In the genomic region with DNA sequence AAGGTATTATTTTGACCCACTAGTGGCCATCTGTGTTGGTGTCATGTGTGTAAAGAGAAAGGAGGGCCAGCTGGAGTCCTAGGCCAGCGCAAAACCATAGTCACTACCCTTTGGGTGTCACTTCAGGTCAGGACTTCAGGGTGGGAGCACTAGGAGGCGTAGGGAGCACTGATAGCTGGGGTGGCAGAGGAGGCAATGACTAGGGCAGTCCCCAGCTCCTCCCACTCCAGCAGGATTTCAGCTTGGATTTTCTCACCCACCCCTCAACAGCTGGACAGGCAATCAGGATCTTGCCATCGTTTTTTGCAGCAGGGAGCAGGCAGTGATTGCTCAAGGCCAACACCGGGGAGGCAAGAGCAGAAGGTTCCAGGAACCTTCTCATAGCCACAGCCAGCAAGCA, we compare ENCODE assay signal across 26 cellular contexts. TPM values are rescaled to one million over a fixed set of nuclear protein-coding genes. Genes with fewer than 3 reads are reported as not detected.
"Had no signal": no experiment of that assay in that cellular context is flagged by ENCODE, and none has a peak within 500 bp of the region (broad histone marks: within the 10 kb centered on the region; RNA-seq: fewer than 3 reads in every experiment).

No MANE protein-coding gene starts in this region.

- DNase-seq: activated CD4-positive, alpha-beta T cell treated with anti-CD3 and anti-CD28 coated beads, Interleukin-2, amount 50 U/mL, for 1 hour; activated CD4-positive, CD25-positive, alpha-beta regulatory T cell treated with anti-CD3 and anti-CD28 coated beads, Interleukin-2, amount 50 U/mL, for 72 hours; activated CD8-positive, alpha-beta T cell treated with anti-CD3 and anti-CD28 coated beads for 36 hours; activated naive CD4-positive, alpha-beta T cell; activated T-cell treated with anti-CD3 and anti-CD28 coated beads, Interleukin-2, amount 50 U/mL, for 48 hours; dermis blood vessel endothelial cell; effector CD4-positive, alpha-beta T cell; esophagus squamous epithelium; foreskin melanocyte; kidney glomerular epithelial cell; posterior cingulate gyrus; right cardiac atrium; stimulated activated CD4-positive, alpha-beta T cell treated with anti-CD3 and anti-CD28 coated beads, Interleukin-2, amount 100 ng/mL, for 48 hours; trophoblast cell had no signal

- ATAC-seq: activated CD8-positive, alpha-beta T cell treated with anti-CD3 and anti-CD28 coated beads for 36 hours; activated naive CD4-positive, alpha-beta T cell treated with anti-CD3 and anti-CD28 coated beads, Interleukin-2, amount 50 U/mL, for 72 hours; left lobe of liver; right cardiac atrium had no signal

- H3K4me3 Mint-ChIP-seq: activated CD8-positive, alpha-beta T cell treated with anti-CD3 and anti-CD28 coated beads for 36 hours; central memory CD8-positive, alpha-beta T cell; nephron; stimulated activated naive CD8-positive, alpha-beta T cell treated with anti-CD3 and anti-CD28 coated beads, Interleukin-15, Interleukin-2, amounts not matched to agents 100 ng/mL and 50 ng/mL, for 24 hours had no signal

- H3K4me1 ChIP-seq: breast epithelium had no signal

- H3K9me3 Mint-ChIP-seq: activated CD8-positive, alpha-beta T cell treated with anti-CD3 and anti-CD28 coated beads for 36 hours; activated naive CD4-positive, alpha-beta T cell treated with anti-CD3 and anti-CD28 coated beads, Interleukin-2, amount 50 U/mL, for 72 hours; activated T-helper 2 cell treated with anti-CD3 and anti-CD28 coated beads, Interferon-gamma antibody, Interleukin-2, Interleukin-4, amounts not matched to agents 10 μg/mL and 5 μg/mL and 100 μg/mL, durations not matched to agents 14 hours and 24 hours and 36 hours; central memory CD8-positive, alpha-beta T cell; nephron; stimulated activated naive CD8-positive, alpha-beta T cell treated with anti-CD3 and anti-CD28 coated beads, Interleukin-15, Interleukin-2, amounts not matched to agents 100 ng/mL and 50 ng/mL, for 24 hours had no signal

- H3K4me3 ChIP-seq: breast epithelium, esophagus squamous epithelium, lung, thoracic aorta had no signal

- H3K36me3 Mint-ChIP-seq: activated naive CD4-positive, alpha-beta T cell treated with anti-CD3 and anti-CD28 coated beads, Interleukin-2, amount 50 U/mL, for 72 hours had no signal

- H3K27ac ChIP-seq: breast epithelium, epithelial cell of prostate, esophagus squamous epithelium, thoracic aorta had no signal

- H3K27ac Mint-ChIP-seq: activated CD8-positive, alpha-beta T cell treated with anti-CD3 and anti-CD28 coated beads for 36 hours; activated naive CD4-positive, alpha-beta T cell treated with anti-CD3 and anti-CD28 coated beads, Interleukin-2, amount 50 U/mL, for 72 hours; activated T-helper 2 cell treated with anti-CD3 and anti-CD28 coated beads, Interferon-gamma antibody, Interleukin-2, Interleukin-4, amounts not matched to agents 10 μg/mL and 5 μg/mL and 100 μg/mL, durations not matched to agents 14 hours and 24 hours and 36 hours; nephron; stimulated activated naive CD8-positive, alpha-beta T cell treated with anti-CD3 and anti-CD28 coated beads, Interleukin-15, Interleukin-2, amounts not matched to agents 100 ng/mL and 50 ng/mL, for 24 hours had no signal

- H3K36me3 ChIP-seq: breast epithelium, esophagus squamous epithelium, thoracic aorta had no signal

- H3K9me3 ChIP-seq: breast epithelium, esophagus squamous epithelium, thoracic aorta had no signal

- FAIRE-seq: urothelium cell line had no signal

- H3K27me3 Mint-ChIP-seq: activated CD8-positive, alpha-beta T cell treated with anti-CD3 and anti-CD28 coated beads for 36 hours; central memory CD8-positive, alpha-beta T cell; stimulated activated naive CD8-positive, alpha-beta T cell treated with anti-CD3 and anti-CD28 coated beads, Interleukin-15, Interleukin-2, amounts not matched to agents 100 ng/mL and 50 ng/mL, for 24 hours had no signal

RNA-seq across cellular contexts. Expression of a gene that starts 4.2 kb away (rescaled TPM):
- total RNA-seq: dermis blood vessel endothelial cell, glomerular endothelial cell had no signal
